In the genomic region with DNA sequence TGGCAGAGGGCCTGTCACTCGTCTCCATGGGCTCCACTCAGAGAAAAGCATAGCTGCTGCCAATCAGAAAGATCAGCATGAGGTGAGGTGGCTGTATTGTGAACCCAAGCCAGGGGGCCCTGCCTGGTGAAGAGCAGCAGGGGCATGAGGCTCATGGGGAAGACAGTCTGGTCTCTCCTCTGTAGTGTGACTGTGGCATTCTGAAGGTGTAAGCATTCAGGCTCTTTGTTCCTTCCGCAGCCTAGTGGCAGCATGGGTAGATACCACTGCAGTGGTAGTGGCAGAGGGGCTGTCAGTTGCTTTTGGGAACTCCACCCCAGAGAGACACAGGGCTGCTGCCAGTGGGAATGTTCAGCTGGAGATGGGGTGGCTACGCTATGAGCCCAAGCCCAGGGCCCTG, we compare ENCODE assay signal across 1 cellular context.
TF ChIP-seq lines count a peak whose summit lies in the region.

No MANE protein-coding gene starts in this region.

TF ChIP-seq in WTC11, 78 proteins besides CTCF, POLR2A, EP300 and RAD21 (continued from another document):
- TF ChIP-seq ZNF512 (CRISPR knock-in tag; IDR thresholded peaks at IDR 0.05; ENCODE audit: borderline replicate concordance) = no peak
- no peak for TF ChIP-seq ZNF281 (CRISPR knock-in tag; IDR thresholded peaks at IDR 0.05)
- TF ChIP-seq AR (CRISPR knock-in tag; IDR thresholded peaks at IDR 0.05) = no peak
- TF ChIP-seq E2F4 (CRISPR knock-in tag; IDR thresholded peaks at IDR 0.05; ENCODE audit: borderline replicate concordance, low read depth) = no peak
- TF ChIP-seq KAT7 (CRISPR knock-in tag; IDR thresholded peaks at IDR 0.05; ENCODE audit: borderline replicate concordance) = no peak
- TF ChIP-seq NR2C2 (CRISPR knock-in tag; IDR thresholded peaks at IDR 0.05) = no peak
- TF ChIP-seq, protein P1, sequence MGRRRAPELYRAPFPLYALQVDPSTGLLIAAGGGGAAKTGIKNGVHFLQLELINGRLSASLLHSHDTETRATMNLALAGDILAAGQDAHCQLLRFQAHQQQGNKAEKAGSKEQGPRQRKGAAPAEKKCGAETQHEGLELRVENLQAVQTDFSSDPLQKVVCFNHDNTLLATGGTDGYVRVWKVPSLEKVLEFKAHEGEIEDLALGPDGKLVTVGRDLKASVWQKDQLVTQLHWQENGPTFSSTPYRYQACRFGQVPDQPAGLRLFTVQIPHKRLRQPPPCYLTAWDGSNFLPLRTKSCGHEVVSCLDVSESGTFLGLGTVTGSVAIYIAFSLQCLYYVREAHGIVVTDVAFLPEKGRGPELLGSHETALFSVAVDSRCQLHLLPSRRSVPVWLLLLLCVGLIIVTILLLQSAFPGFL (CRISPR knock-in tag; IDR thresholded peaks at IDR 0.05; ENCODE audit: borderline replicate concordance) = no peak
- TF ChIP-seq TEAD4 (CRISPR knock-in tag; IDR thresholded peaks at IDR 0.05) = no peak
- no peak for TF ChIP-seq ZBTB43 (CRISPR knock-in tag; IDR thresholded peaks at IDR 0.05)
- no peak for TF ChIP-seq MYBL2 (CRISPR knock-in tag; IDR thresholded peaks at IDR 0.05)
